ENCODE assay signal across 1 cellular context in genomic region chr10:87206922-87207321, GRCh38. TPM values are rescaled to one million over a fixed set of nuclear protein-coding genes. Genes with fewer than 3 reads are reported as not detected.
"Had no signal": no experiment of that assay in that cellular context is flagged by ENCODE, and none has a peak within 500 bp of the region (broad histone marks: within the 10 kb centered on the region; RNA-seq: fewer than 3 reads in every experiment).

No MANE protein-coding gene starts in this region.

RNA-seq across cellular contexts. Expression of gene NUTM2A, which starts 18.3 kb away (rescaled TPM):
- total RNA-seq: HT-29 had no signal
